Comparison of ENCODE assay signal across 9 cellular contexts in genomic region chr14:52272375-52272774, GRCh38. TPM values are rescaled to one million over a fixed set of nuclear protein-coding genes. Genes with fewer than 3 reads are reported as not detected.
DNase-seq lines count a peak whose midpoint lies in the region; ATAC-seq, FAIRE-seq and TF ChIP-seq lines count a peak whose summit lies in the region.
"Had no signal": no experiment of that assay in that cellular context is flagged by ENCODE, and none has a peak within 500 bp of the region (broad histone marks: within the 10 kb centered on the region; RNA-seq: fewer than 3 reads in every experiment).

No MANE protein-coding gene starts in this region.

- TF ChIP-seq CTCF in LNCaP clone FGC (IDR thresholded peaks at IDR 0.05; ENCODE audit: control insufficient read depth, extremely low read depth, insufficient read depth), result peak; percentile 60
- peak; percentile 20 to 54 (median 46); a peak in 3 of 6 replicates for TF ChIP-seq CTCF in K562 (IDR thresholded peaks at IDR 0.05 in 2 of 3, conservative IDR thresholded peaks at IDR 0.05 in 1 of 3; ENCODE audit: insufficient read depth in 2 of 3, low read depth in 1 of 3, low read length in 3 of 3)
- peak; percentile 68 for TF ChIP-seq CTCF in osteoblast (IDR thresholded peaks at IDR 0.05; ENCODE audit: extremely low read depth, low read depth, low read length)

- peak in 1 of 2 experiments; percentile 24; a peak in 2 of 4 replicates for TF ChIP-seq RAD21 in K562 (CRISPR knock-in tag; conservative IDR thresholded peaks at IDR 0.05 in 1 of 2, IDR thresholded peaks at IDR 0.05 in 1 of 2)

- H3K9ac ChIP-seq in K562 (ENCODE audit: insufficient read depth in 1 of 2, low read depth in 2 of 2, low read length in 2 of 2), result no peak overlapping the region

- WGBS in K562 (ENCODE audit: insufficient coverage, low coverage, missing lambda C conversion rate), result 0% methylated on average over 2 of the region's 3 CpGs

- TF ChIP-seq EP300 in K562 (IDR thresholded peaks at IDR 0.05; ENCODE audit: low read length), result no peak

- H3K9me3 ChIP-seq in K562 (replicated peaks; ENCODE audit: control insufficient read depth, insufficient read depth, low read depth, low read length) (no peaks in the 10 kb centered on the region), osteoblast (ENCODE audit: low read depth, low read length) (no peaks in the 10 kb centered on the region)

- POLR2A ChIA-PET in K562 (lab: Yijun Ruan, JAX), result interaction anchor here (0.6 kb wide), 1 partner anchor 1382 kb away, joined by 3 read pairs; no protein-coding TSS in a partner anchor

- BruUV-seq in K562 (replicated peaks; lab: Mats Ljungman, UMichigan), result no TSS peak

- H3K36me3 ChIP-seq in K562 (ENCODE audit: control insufficient read depth, insufficient read depth, low read length), result no peaks in the 10 kb centered on the region
- H3K36me3 ChIP-seq in osteoblast (ENCODE audit: insufficient read depth, low read length), result no peaks in the 10 kb centered on the region

- no peak overlapping the region for H3K4me3 ChIP-seq in LNCaP clone FGC (ENCODE audit: low read depth, low read length)
- H3K4me3 ChIP-seq in K562, result no peak overlapping the region
- no peak overlapping the region for H3K4me3 ChIP-seq in osteoblast (ENCODE audit: insufficient read depth, low read length)

- H2AFZ ChIP-seq in K562 (ENCODE audit: low read depth, low read length) (no peak overlapping the region), osteoblast (ENCODE audit: low read length) (no peak overlapping the region)

- DNase-seq in NCI-H82 (lab: John Stamatoyannopoulos, UW) (peak; percentile 39), NCI-H82 treated with DMSO at 0.1 percent for 48 hours (lab: John Stamatoyannopoulos, UW; ENCODE audit: unreplicated experiment) (no peak), LNCaP clone FGC (ENCODE audit: low read depth) (peak; percentile 10), K562 (ENCODE audit: extremely low read depth in 1 of 4, low spot score in 3 of 4) (peak in 2 of 4 experiments; percentile 5 to 7), osteoblast (ENCODE audit: insufficient read length, low spot score, missing footprints) (peak; percentile 90), NCI-H1105 (lab: John Stamatoyannopoulos, UW) (no peak)
- DNase-seq in stimulated activated CD4-positive, alpha-beta T cell treated with anti-CD3 and anti-CD28 coated beads, Interleukin-4, amount 100 ng/mL, for 1 hour, result no peak
- DNase-seq: NCI-H510A treated with DMSO at 0.1 percent for 48 hours had no signal

- no peak for FAIRE-seq in K562 (lab: Jason Lieb, UNC)

- H4K20me1 ChIP-seq in K562 (replicated peaks; ENCODE audit: control insufficient read depth, insufficient read depth, low read length) (no peaks in the 10 kb centered on the region), osteoblast (ENCODE audit: insufficient read depth, low read length) (no peaks in the 10 kb centered on the region)

- H3K4me2 ChIP-seq in K562 (ENCODE audit: insufficient read depth, low read length), result no peak overlapping the region
- no peak overlapping the region for H3K4me2 ChIP-seq in osteoblast (ENCODE audit: insufficient read depth, low read length)

- H3K9me1 ChIP-seq in K562 (ENCODE audit: control insufficient read depth, insufficient read depth, low read length), result no peaks in the 10 kb centered on the region

- H3K27me3 ChIP-seq in K562 (ENCODE audit: control insufficient read depth in 2 of 2, insufficient read depth in 2 of 2, low read length in 2 of 2) (peaks cover 0 to 18% of the 10 kb centered on the region in 2 experiments; a peak in 2 of 5 replicates), osteoblast (ENCODE audit: insufficient read depth, low read length) (peaks cover 19% of the 10 kb centered on the region)

- TF ChIP-seq POLR2A in K562 (conservative IDR thresholded peaks at IDR 0.05), result no peak

- CTCF ChIA-PET in K562 (lab: Yijun Ruan, JAX; ENCODE audit: low intra/inter-chr PET ratio), result no interaction called here

- H3K27ac ChIP-seq in K562 (ENCODE audit: extremely low read depth, low read depth, low read length), result no peak overlapping the region
- no peak overlapping the region for H3K27ac ChIP-seq in osteoblast (ENCODE audit: low read depth, low read length)

- H3K4me1 ChIP-seq in K562 (replicated peaks in 1 of 2; ENCODE audit: control insufficient read depth in 2 of 2, insufficient read depth in 2 of 2, low read length in 2 of 2), result no peaks in the 10 kb centered on the region
- peaks cover 13% of the 10 kb centered on the region for H3K4me1 ChIP-seq in osteoblast (ENCODE audit: insufficient read depth, low read length)

- intact Hi-C loops in K562 (cut with micrococcal nuclease), result loop anchor here (10.0 kb wide), 1 partner anchor 278 kb away; no protein-coding TSS in a partner anchor

- no peaks in the 10 kb centered on the region for H3K79me2 ChIP-seq in K562 (ENCODE audit: control insufficient read depth, insufficient read depth, low read length)
- H3K79me2 ChIP-seq in osteoblast (ENCODE audit: insufficient read depth, low read length), result no peaks in the 10 kb centered on the region

- ATAC-seq in K562, result 0 out of 3 replicates have a peak, but pooled peaks have one; percentile 25
- no peak for ATAC-seq in GM18868 (IDR thresholded peaks at IDR 0.05; ENCODE audit: unreplicated experiment)

- in situ Hi-C loops in K562 (cut with MboI), result no loop called here

TF ChIP-seq in K562, 482 proteins besides CTCF, POLR2A, EP300 and RAD21:
- no peak for TF ChIP-seq ILF3 (IDR thresholded peaks at IDR 0.05; ENCODE audit: borderline replicate concordance)
- TF ChIP-seq ZNF384 (IDR thresholded peaks at IDR 0.05; ENCODE audit: low read depth, low read length), result 0 out of 2 replicates have a peak, but pooled peaks have one; percentile 16

RNA-seq across cellular contexts. Expression of gene PTGDR, which starts 4.9 kb away (rescaled TPM):
- not detected in 2 replicates for total RNA-seq in K562 (2011; cell fraction: chromatin; rRNA removed; ENCODE audit: low replicate concordance)
- not detected in 2 replicates for total RNA-seq in K562 (2011; cell fraction: nucleolus; rRNA removed)
- not detected in 2 replicates for total RNA-seq in K562 (2011; cell fraction: nucleoplasm; rRNA removed)
- not detected in 2 replicates for total RNA-seq in K562 (2014; rRNA removed)
- not detected in 2 replicates for total RNA-seq in K562 (2014; rRNA removed; fragmentation: Illumina TruSeq; extraction: Trizol)
- total RNA-seq in K562 (2015; rRNA removed; fragmentation: Illumina TruSeq; extraction: Trizol), result not detected in 2 replicates
- total RNA-seq in K562 (2021), result not detected in 2 replicates
- not detected in 2 replicates for polyA plus RNA-seq in K562 (2011; rRNA removed)
- polyA plus RNA-seq in K562 (2011; cell fraction: cytosol; rRNA removed), result not detected in 2 replicates
- polyA plus RNA-seq in K562 (2011; cell fraction: nucleus; rRNA removed), result not detected in 2 replicates
- polyA plus RNA-seq in K562 (2012), result not detected in 2 replicates
- polyA plus RNA-seq in K562 (2014; fragmentation: Illumina TruSeq; extraction: Trizol), result not detected in 2 replicates
- polyA plus RNA-seq in K562 (2014; fragmentation: Nextera tagmentation; extraction: Ambion mirVana), result not detected
- polyA plus RNA-seq in K562 (2014; rRNA removed), result not detected in 2 replicates
- polyA minus RNA-seq in K562 (2011; rRNA and poly(A)+ RNA removed), result not detected in 2 replicates
- polyA minus RNA-seq in K562 (2011; cell fraction: cytosol; rRNA and poly(A)+ RNA removed), result not detected in 2 replicates
- polyA minus RNA-seq in K562 (2011; cell fraction: nucleus; rRNA and poly(A)+ RNA removed), result not detected in 2 replicates
- 1.4 and 1.5 TPM in 2 replicates for total RNA-seq in osteoblast

RNA-seq across cellular contexts. Expression of gene PTGER2, which starts 41.7 kb away (rescaled TPM):
- total RNA-seq in K562 (2011; cell fraction: chromatin; rRNA removed; ENCODE audit: low replicate concordance), result not detected in 2 replicates
- not detected in 2 replicates for total RNA-seq in K562 (2011; cell fraction: nucleolus; rRNA removed)
- not detected in 2 replicates for total RNA-seq in K562 (2011; cell fraction: nucleoplasm; rRNA removed)
- total RNA-seq in K562 (2014; rRNA removed) (not detected in 2 replicates), K562 (2014; rRNA removed; fragmentation: Illumina TruSeq; extraction: Trizol) (not detected in 2 replicates), K562 (2015; rRNA removed; fragmentation: Illumina TruSeq; extraction: Trizol) (not detected in 2 replicates), K562 (2021) (not detected in 2 replicates), osteoblast (2.9 and 3.3 TPM in 2 replicates)
- polyA plus RNA-seq in K562 (2011; rRNA removed) (not detected in 2 replicates), K562 (2014; fragmentation: Illumina TruSeq; extraction: Trizol) (not detected in 2 replicates), K562 (2014; fragmentation: Nextera tagmentation; extraction: Ambion mirVana) (not detected), K562 (2014; rRNA removed) (not detected in 2 replicates)
- polyA plus RNA-seq in K562 (2011; cell fraction: cytosol; rRNA removed), result not detected in 2 replicates
- polyA plus RNA-seq in K562 (2011; cell fraction: nucleus; rRNA removed), result not detected in 2 replicates
- polyA plus RNA-seq in K562 (2012), result not detected in 2 replicates
- not detected in 2 replicates for polyA minus RNA-seq in K562 (2011; rRNA and poly(A)+ RNA removed)
- not detected in 2 replicates for polyA minus RNA-seq in K562 (2011; cell fraction: cytosol; rRNA and poly(A)+ RNA removed)
- polyA minus RNA-seq in K562 (2011; cell fraction: nucleus; rRNA and poly(A)+ RNA removed), result not detected in 2 replicates

Comparison
In these comparisons a context has a peak if more than half of its experiments do, and no peak if none do; other contexts are left out.
1. DNase-seq: peak in NCI-H82 (single experiment), LNCaP clone FGC (single experiment) and osteoblast (single experiment); none in NCI-H82 treated with DMSO at 0.1 percent for 48 hours (single experiment), stimulated activated CD4-positive, alpha-beta T cell treated with anti-CD3 and anti-CD28 coated beads, Interleukin-4, amount 100 ng/mL, for 1 hour (single experiment) and NCI-H1105 (single experiment).
2. Peak in every context shown above with its lines, with median percentiles within 50 percentile points of each other: CTCF ChIP-seq.